Comparison of ENCODE assay signal across 18 cellular contexts in the genomic region with DNA sequence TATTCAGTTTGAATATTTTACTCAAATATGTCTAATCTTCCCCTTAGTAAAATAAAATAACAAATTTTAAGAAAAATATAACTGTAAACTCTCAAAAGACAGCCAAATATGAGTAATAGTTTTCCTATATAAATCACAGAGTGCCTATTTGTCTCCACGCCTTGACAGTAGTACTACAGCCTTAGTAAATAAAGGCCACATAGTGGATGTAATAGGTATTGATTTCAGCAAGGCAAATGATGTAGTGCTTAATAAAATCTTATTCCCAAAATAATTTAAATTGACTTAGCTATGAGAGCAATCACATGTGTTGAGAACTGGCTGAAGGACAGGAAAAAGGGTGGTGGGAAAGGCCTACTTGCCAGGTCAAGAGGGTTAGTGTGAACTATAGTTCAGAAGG.
DNase-seq lines count a peak whose midpoint lies in the region; TF ChIP-seq lines count a peak whose summit lies in the region.
"Had no signal": no experiment of that assay in that cellular context is flagged by ENCODE, and none has a peak within 500 bp of the region (broad histone marks: within the 10 kb centered on the region; RNA-seq: fewer than 3 reads in every experiment).

No MANE protein-coding gene starts in this region.

- H3K9me3 Mint-ChIP-seq in neural crest cell: peaks cover 7% of the 10 kb centered on the region

- H3K4me1 Mint-ChIP-seq in neural crest cell: no peaks in the 10 kb centered on the region

- no peak overlapping the region for H3K4me3 Mint-ChIP-seq in neural crest cell

- H3K27ac ChIP-seq in VCaP: no peak overlapping the region
- H3K27ac ChIP-seq: BLaER1, Peyer's patch, SK-N-MC had no signal

- DNase-seq in DMS53 (lab: John Stamatoyannopoulos, UW): peak; percentile 40
- no peak for DNase-seq in DMS53 treated with DMSO at 0.1 percent for 48 hours (lab: John Stamatoyannopoulos, UW; ENCODE audit: unreplicated experiment)
- DNase-seq in Kasumi-1 (lab: John Stamatoyannopoulos, UW): peak; percentile 12 to 13
- no peak for DNase-seq in neural crest cell (ENCODE audit: low read depth, low spot score)
- DNase-seq in DMS114 treated with DMSO at 0.1 percent for 48 hours (lab: John Stamatoyannopoulos, UW; ENCODE audit: unreplicated experiment): no peak
- no peak for DNase-seq in NCI-H446 (lab: John Stamatoyannopoulos, UW)
- DNase-seq in amniotic stem cell (lab: John Stamatoyannopoulos, UW): no peak
- DNase-seq: MV-4-11, NCI-H1436, NCI-H2081, NCI-H2227 treated with DMSO at 0.1 percent for 48 hours, NCI-H526, Peyer's patch, Right ventricle myocardium superior, T-helper 1 cell had no signal

- no peaks in the 10 kb centered on the region for H3K27me3 Mint-ChIP-seq in neural crest cell (ENCODE audit: low read depth)

- peak; percentile 50 for TF ChIP-seq CTCF in VCaP (conservative IDR thresholded peaks at IDR 0.05)
- TF ChIP-seq CTCF in neural crest cell (conservative IDR thresholded peaks at IDR 0.05): peak; percentile 41

- no peaks in the 10 kb centered on the region for H3K36me3 Mint-ChIP-seq in neural crest cell (ENCODE audit: low read depth)

- H3K27ac Mint-ChIP-seq in neural crest cell (ENCODE audit: unreplicated experiment): no peak overlapping the region

Comparison
In these comparisons a context has a peak if more than half of its experiments do, and no peak if none do; other contexts are left out.
1. DNase-seq: peak in DMS53 (single experiment) and Kasumi-1 (2 of 2); none in DMS53 treated with DMSO at 0.1 percent for 48 hours (single experiment), neural crest cell (single experiment), DMS114 treated with DMSO at 0.1 percent for 48 hours (single experiment), NCI-H446 (0 of 2) and amniotic stem cell (single experiment).